ENCODE assay signal across 1 cellular context in the genomic region with DNA sequence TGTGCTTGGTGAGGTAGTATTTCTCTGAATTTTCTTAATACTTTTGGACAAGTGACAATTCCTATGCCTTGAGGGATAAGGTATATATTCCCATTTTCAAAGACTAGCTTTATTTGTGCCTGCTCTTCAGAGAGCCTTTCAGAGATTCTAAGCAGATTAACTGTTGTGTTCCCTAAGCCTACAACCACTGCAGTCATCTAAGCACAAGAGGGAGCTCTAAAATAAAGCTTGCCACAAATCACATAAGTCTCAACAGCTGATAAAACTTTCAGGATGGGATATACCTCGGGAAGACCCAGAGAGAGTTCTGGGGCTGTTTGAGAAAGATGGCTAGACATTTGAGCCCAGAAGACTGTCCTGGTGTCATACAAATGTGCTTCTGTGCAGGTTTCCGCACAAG.
TF ChIP-seq lines count a peak whose summit lies in the region.

No MANE protein-coding gene starts in this region.

TF ChIP-seq in H1, 55 proteins besides CTCF, POLR2A, EP300 and RAD21:
- TF ChIP-seq ATF2 (IDR thresholded peaks at IDR 0.05; ENCODE audit: low read length) (no peak), YY1 (IDR thresholded peaks at IDR 0.05; ENCODE audit: low read depth, low read length) (no peak), KDM4A (IDR thresholded peaks at IDR 0.05; ENCODE audit: low read depth, low read length, severe bottlenecking) (no peak), FOSL1 (IDR thresholded peaks at IDR 0.05; ENCODE audit: insufficient read depth, low read depth, low read length) (no peak), MAFK (IDR thresholded peaks at IDR 0.05; ENCODE audit: low read depth, low read length) (no peak), PHF8 (conservative IDR thresholded peaks at IDR 0.05; ENCODE audit: low read depth, low read length) (no peak), HDAC2 (IDR thresholded peaks at IDR 0.05; ENCODE audit: borderline replicate concordance in 1 of 2, low read depth in 2 of 2, low read length in 2 of 2) (no peak), NANOG (IDR thresholded peaks at IDR 0.05; ENCODE audit: insufficient read depth, low read depth, low read length, poor library complexity, severe bottlenecking) (no peak), BCL11A (IDR thresholded peaks at IDR 0.05; ENCODE audit: low read depth in 2 of 2, low read length in 2 of 2) (no peak), CEBPB (IDR thresholded peaks at IDR 0.05; ENCODE audit: low read depth, low read length) (no peak), CHD1 (IDR thresholded peaks at IDR 0.05; ENCODE audit: low read depth, low read length) (no peak), TEAD4 (IDR thresholded peaks at IDR 0.05; ENCODE audit: low read depth, low read length) (no peak)
- TF ChIP-seq, protein P1, sequence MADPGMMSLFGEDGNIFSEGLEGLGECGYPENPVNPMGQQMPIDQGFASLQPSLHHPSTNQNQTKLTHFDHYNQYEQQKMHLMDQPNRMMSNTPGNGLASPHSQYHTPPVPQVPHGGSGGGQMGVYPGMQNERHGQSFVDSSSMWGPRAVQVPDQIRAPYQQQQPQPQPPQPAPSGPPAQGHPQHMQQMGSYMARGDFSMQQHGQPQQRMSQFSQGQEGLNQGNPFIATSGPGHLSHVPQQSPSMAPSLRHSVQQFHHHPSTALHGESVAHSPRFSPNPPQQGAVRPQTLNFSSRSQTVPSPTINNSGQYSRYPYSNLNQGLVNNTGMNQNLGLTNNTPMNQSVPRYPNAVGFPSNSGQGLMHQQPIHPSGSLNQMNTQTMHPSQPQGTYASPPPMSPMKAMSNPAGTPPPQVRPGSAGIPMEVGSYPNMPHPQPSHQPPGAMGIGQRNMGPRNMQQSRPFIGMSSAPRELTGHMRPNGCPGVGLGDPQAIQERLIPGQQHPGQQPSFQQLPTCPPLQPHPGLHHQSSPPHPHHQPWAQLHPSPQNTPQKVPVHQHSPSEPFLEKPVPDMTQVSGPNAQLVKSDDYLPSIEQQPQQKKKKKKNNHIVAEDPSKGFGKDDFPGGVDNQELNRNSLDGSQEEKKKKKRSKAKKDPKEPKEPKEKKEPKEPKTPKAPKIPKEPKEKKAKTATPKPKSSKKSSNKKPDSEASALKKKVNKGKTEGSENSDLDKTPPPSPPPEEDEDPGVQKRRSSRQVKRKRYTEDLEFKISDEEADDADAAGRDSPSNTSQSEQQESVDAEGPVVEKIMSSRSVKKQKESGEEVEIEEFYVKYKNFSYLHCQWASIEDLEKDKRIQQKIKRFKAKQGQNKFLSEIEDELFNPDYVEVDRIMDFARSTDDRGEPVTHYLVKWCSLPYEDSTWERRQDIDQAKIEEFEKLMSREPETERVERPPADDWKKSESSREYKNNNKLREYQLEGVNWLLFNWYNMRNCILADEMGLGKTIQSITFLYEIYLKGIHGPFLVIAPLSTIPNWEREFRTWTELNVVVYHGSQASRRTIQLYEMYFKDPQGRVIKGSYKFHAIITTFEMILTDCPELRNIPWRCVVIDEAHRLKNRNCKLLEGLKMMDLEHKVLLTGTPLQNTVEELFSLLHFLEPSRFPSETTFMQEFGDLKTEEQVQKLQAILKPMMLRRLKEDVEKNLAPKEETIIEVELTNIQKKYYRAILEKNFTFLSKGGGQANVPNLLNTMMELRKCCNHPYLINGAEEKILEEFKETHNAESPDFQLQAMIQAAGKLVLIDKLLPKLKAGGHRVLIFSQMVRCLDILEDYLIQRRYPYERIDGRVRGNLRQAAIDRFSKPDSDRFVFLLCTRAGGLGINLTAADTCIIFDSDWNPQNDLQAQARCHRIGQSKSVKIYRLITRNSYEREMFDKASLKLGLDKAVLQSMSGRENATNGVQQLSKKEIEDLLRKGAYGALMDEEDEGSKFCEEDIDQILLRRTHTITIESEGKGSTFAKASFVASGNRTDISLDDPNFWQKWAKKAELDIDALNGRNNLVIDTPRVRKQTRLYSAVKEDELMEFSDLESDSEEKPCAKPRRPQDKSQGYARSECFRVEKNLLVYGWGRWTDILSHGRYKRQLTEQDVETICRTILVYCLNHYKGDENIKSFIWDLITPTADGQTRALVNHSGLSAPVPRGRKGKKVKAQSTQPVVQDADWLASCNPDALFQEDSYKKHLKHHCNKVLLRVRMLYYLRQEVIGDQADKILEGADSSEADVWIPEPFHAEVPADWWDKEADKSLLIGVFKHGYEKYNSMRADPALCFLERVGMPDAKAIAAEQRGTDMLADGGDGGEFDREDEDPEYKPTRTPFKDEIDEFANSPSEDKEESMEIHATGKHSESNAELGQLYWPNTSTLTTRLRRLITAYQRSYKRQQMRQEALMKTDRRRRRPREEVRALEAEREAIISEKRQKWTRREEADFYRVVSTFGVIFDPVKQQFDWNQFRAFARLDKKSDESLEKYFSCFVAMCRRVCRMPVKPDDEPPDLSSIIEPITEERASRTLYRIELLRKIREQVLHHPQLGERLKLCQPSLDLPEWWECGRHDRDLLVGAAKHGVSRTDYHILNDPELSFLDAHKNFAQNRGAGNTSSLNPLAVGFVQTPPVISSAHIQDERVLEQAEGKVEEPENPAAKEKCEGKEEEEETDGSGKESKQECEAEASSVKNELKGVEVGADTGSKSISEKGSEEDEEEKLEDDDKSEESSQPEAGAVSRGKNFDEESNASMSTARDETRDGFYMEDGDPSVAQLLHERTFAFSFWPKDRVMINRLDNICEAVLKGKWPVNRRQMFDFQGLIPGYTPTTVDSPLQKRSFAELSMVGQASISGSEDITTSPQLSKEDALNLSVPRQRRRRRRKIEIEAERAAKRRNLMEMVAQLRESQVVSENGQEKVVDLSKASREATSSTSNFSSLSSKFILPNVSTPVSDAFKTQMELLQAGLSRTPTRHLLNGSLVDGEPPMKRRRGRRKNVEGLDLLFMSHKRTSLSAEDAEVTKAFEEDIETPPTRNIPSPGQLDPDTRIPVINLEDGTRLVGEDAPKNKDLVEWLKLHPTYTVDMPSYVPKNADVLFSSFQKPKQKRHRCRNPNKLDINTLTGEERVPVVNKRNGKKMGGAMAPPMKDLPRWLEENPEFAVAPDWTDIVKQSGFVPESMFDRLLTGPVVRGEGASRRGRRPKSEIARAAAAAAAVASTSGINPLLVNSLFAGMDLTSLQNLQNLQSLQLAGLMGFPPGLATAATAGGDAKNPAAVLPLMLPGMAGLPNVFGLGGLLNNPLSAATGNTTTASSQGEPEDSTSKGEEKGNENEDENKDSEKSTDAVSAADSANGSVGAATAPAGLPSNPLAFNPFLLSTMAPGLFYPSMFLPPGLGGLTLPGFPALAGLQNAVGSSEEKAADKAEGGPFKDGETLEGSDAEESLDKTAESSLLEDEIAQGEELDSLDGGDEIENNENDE (IDR thresholded peaks at IDR 0.05; ENCODE audit: insufficient replicate concordance, low read length), result no peak
